Comparison of ENCODE assay signal across 19 cellular contexts in genomic region chr18:65994294-65994693, GRCh38.
"Had no signal": no experiment of that assay in that cellular context is flagged by ENCODE, and none has a peak within 500 bp of the region (broad histone marks: within the 10 kb centered on the region; RNA-seq: fewer than 3 reads in every experiment).

No MANE protein-coding gene starts in this region.

- H3K36me3 Mint-ChIP-seq: naive thymus-derived CD8-positive, alpha-beta T cell had no signal

- H3K9me3 Mint-ChIP-seq: activated naive CD4-positive, alpha-beta T cell treated with anti-CD3 and anti-CD28 coated beads for 36 hours had no signal

- H3K4me3 Mint-ChIP-seq: activated CD8-positive, alpha-beta T cell treated with anti-CD3 and anti-CD28 coated beads for 36 hours; activated naive CD4-positive, alpha-beta T cell treated with anti-CD3 and anti-CD28 coated beads for 36 hours; activated T-helper 17 cell treated with anti-CD3 and anti-CD28 coated beads, Interleukin-2, amount 50 U/mL, for 72 hours; effector memory CD8-positive, alpha-beta T cell; naive thymus-derived CD8-positive, alpha-beta T cell had no signal

- ATAC-seq: activated CD8-positive, alpha-beta T cell treated with anti-CD3 and anti-CD28 coated beads for 36 hours; activated T-helper 17 cell treated with anti-CD3 and anti-CD28 coated beads, Interleukin-2, amount 50 U/mL, for 72 hours; body of pancreas; effector memory CD8-positive, alpha-beta T cell; left cardiac atrium; naive thymus-derived CD8-positive, alpha-beta T cell; psoas muscle; right cardiac atrium had no signal

- H3K27me3 Mint-ChIP-seq: activated CD8-positive, alpha-beta T cell treated with anti-CD3 and anti-CD28 coated beads for 36 hours; activated T-helper 17 cell treated with anti-CD3 and anti-CD28 coated beads, Interleukin-2, amount 50 U/mL, for 72 hours; effector memory CD8-positive, alpha-beta T cell; naive thymus-derived CD8-positive, alpha-beta T cell had no signal

- H3K27ac Mint-ChIP-seq: activated CD8-positive, alpha-beta T cell treated with anti-CD3 and anti-CD28 coated beads for 36 hours; activated naive CD4-positive, alpha-beta T cell treated with anti-CD3 and anti-CD28 coated beads for 36 hours; activated T-helper 17 cell treated with anti-CD3 and anti-CD28 coated beads, Interleukin-2, amount 50 U/mL, for 72 hours; effector memory CD8-positive, alpha-beta T cell; naive thymus-derived CD8-positive, alpha-beta T cell had no signal

- DNase-seq: activated CD4-positive, alpha-beta T cell treated with anti-CD3 and anti-CD28 coated beads for 48 hours; activated CD4-positive, CD25-positive, alpha-beta regulatory T cell; activated CD8-positive, alpha-beta T cell treated with anti-CD3 and anti-CD28 coated beads for 36 hours; activated naive CD4-positive, alpha-beta T cell treated with anti-CD3 and anti-CD28 coated beads for 36 hours; activated T-cell treated with anti-CD3 and anti-CD28 coated beads, Interleukin-2, amount 50 U/mL, for 1 hour; body of pancreas; effector memory CD8-positive, alpha-beta T cell; foreskin fibroblast; left cardiac atrium; lower lobe of right lung; naive thymus-derived CD8-positive, alpha-beta T cell; ovary; psoas muscle; right cardiac atrium; stimulated activated CD4-positive, alpha-beta T cell treated with anti-CD3 and anti-CD28 coated beads, Interleukin-2, amount 100 ng/mL, for 24 hours; stimulated activated naive CD4-positive, alpha-beta T cell treated with Interleukin-2 at 50 U/mL for 16 hours; substantia nigra; tibial artery had no signal

- H3K4me1 Mint-ChIP-seq: activated T-helper 17 cell treated with anti-CD3 and anti-CD28 coated beads, Interleukin-2, amount 50 U/mL, for 72 hours; naive thymus-derived CD8-positive, alpha-beta T cell had no signal
